Comparison of ENCODE assay signal across 8 cellular contexts in genomic region chr19:32676186-32676894, GRCh38. TPM values are rescaled to one million over a fixed set of nuclear protein-coding genes. Genes with fewer than 3 reads are reported as not detected.
DNase-seq lines count a peak whose midpoint lies in the region; ATAC-seq and TF ChIP-seq lines count a peak whose summit lies in the region.

No MANE protein-coding gene starts in this region.

- H3K9me3 Mint-ChIP-seq in osteocyte (ENCODE audit: unreplicated experiment): no peaks in the 10 kb centered on the region

- H3K4me3 ChIP-seq in WERI-Rb-1 (ENCODE audit: low read depth, low read length) (peak overlapping the region; percentile 64), fibroblast of mammary gland (ENCODE audit: control insufficient read depth, low read depth, low read length) (peak overlapping the region; percentile 84), SJCRH30 (no peak overlapping the region)

- H3K27ac ChIP-seq in WERI-Rb-1: no peak overlapping the region
- no peak overlapping the region for H3K27ac ChIP-seq in SJCRH30

- H3K4me1 Mint-ChIP-seq in osteocyte (ENCODE audit: unreplicated experiment): peaks cover 24% of the 10 kb centered on the region

- H3K36me3 Mint-ChIP-seq in osteocyte (ENCODE audit: unreplicated experiment): no peaks in the 10 kb centered on the region

- no peaks in the 10 kb centered on the region for H3K36me3 ChIP-seq in WERI-Rb-1
- H3K36me3 ChIP-seq in SJCRH30: no peaks in the 10 kb centered on the region

- H3K27me3 Mint-ChIP-seq in osteocyte (ENCODE audit: unreplicated experiment): peaks cover 21% of the 10 kb centered on the region

- H3K9me3 ChIP-seq in WERI-Rb-1 (ENCODE audit: severe bottlenecking) (no peaks in the 10 kb centered on the region), SJCRH30 (replicated peaks) (no peaks in the 10 kb centered on the region)

- peaks cover 16% of the 10 kb centered on the region for H3K4me1 ChIP-seq in SJCRH30

- peak overlapping the region; percentile 75 for H3K4me3 Mint-ChIP-seq in osteocyte (ENCODE audit: unreplicated experiment)

- H3K27ac Mint-ChIP-seq in osteocyte (ENCODE audit: unreplicated experiment): no peak overlapping the region

- peak; percentile 10 for DNase-seq in stimulated activated CD4-positive, alpha-beta T cell treated with anti-CD3 and anti-CD28 coated beads, Interleukin-12 subunit alpha, Interleukin-12 subunit beta, amount 100 ng/mL, for 4 hours
- DNase-seq in stimulated activated CD4-positive, alpha-beta T cell treated with anti-CD3 and anti-CD28 coated beads, Interleukin-1b, Interleukin-23, amount 100 ng/mL, for 48 hours: no peak
- DNase-seq in WERI-Rb-1 (peak; percentile 21), fibroblast of mammary gland (ENCODE audit: low read depth) (no peak), osteocyte (ENCODE audit: extremely low spot score, unreplicated experiment) (no peak), SJCRH30 (no peak), NCI-H1048 (lab: John Stamatoyannopoulos, UW) (no peak)

- TF ChIP-seq CTCF in WERI-Rb-1 (IDR thresholded peaks at IDR 0.05; ENCODE audit: low read depth, low read length) (no peak), fibroblast of mammary gland (conservative IDR thresholded peaks at IDR 0.05; ENCODE audit: control insufficient read depth, insufficient read depth, low read depth, low read length) (no peak), osteocyte (IDR thresholded peaks at IDR 0.05) (no peak)

- H3K27me3 ChIP-seq in WERI-Rb-1 (ENCODE audit: insufficient read depth, low read depth, severe bottlenecking): peaks cover 16% of the 10 kb centered on the region
- H3K27me3 ChIP-seq in SJCRH30: no peaks in the 10 kb centered on the region

- ATAC-seq in GM19023 (IDR thresholded peaks at IDR 0.05; ENCODE audit: unreplicated experiment): no peak

RNA-seq across cellular contexts. Expression of gene RGS9BP, which starts 0.7 kb away (rescaled TPM):
- 0.37 and 0.86 TPM in 2 replicates for total RNA-seq in osteocyte
- 0.18 and 0.38 TPM in 2 replicates for total RNA-seq in SJCRH30 (2014; rRNA removed; shearing (Covaris generic))

RNA-seq across cellular contexts. Expression of gene ANKRD27, which starts 1.4 kb away (rescaled TPM):
- 22.0 and 24.1 TPM in 2 replicates for total RNA-seq in osteocyte
- total RNA-seq in SJCRH30 (2014; rRNA removed; shearing (Covaris generic)): 32.2 and 33.8 TPM in 2 replicates

RNA-seq across cellular contexts. Expression of gene NUDT19, which starts 15.3 kb away (rescaled TPM):
- total RNA-seq in osteocyte: 6.8 and 7.5 TPM in 2 replicates
- 21.0 and 21.7 TPM in 2 replicates for total RNA-seq in SJCRH30 (2014; rRNA removed; shearing (Covaris generic))

RNA-seq across cellular contexts. Expression of gene TDRD12, which starts 43.2 kb away (rescaled TPM):
- 0.11 TPM in 1 of 2 replicates, not detected in the other for total RNA-seq in osteocyte
- total RNA-seq in SJCRH30 (2014; rRNA removed; shearing (Covaris generic)): 0.18 and 0.26 TPM in 2 replicates

Comparison
In these comparisons a context has a peak if more than half of its experiments do, and no peak if none do; other contexts are left out.
1. DNase-seq: peak in stimulated activated CD4-positive, alpha-beta T cell treated with anti-CD3 and anti-CD28 coated beads, Interleukin-12 subunit alpha, Interleukin-12 subunit beta, amount 100 ng/mL, for 4 hours (single experiment) and WERI-Rb-1 (single experiment); none in stimulated activated CD4-positive, alpha-beta T cell treated with anti-CD3 and anti-CD28 coated beads, Interleukin-1b, Interleukin-23, amount 100 ng/mL, for 48 hours (single experiment), fibroblast of mammary gland (single experiment), osteocyte (single experiment), SJCRH30 (0 of 2) and NCI-H1048 (single experiment).